ENCODE assay signal across 20 cellular contexts in the genomic region with DNA sequence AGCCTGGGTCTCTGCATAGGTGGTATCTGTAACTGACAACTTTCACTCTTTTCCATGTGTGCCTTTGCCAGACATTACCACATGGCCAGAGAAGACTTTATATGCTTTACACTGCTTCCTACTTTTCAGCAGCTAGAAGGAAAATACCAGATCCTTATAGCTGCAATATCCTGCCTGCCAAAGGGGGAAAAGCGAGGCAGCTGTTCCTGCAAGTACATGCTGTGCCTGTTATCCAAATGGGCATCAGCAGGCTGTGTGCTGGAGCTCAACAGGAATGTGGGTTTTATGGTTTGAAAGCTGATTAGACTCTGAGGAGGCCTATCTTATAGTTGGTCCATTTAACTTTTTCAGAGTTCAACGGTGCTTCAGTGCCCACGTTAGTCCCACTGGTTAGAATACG.
"Had no signal": no experiment of that assay in that cellular context is flagged by ENCODE, and none has a peak within 500 bp of the region (broad histone marks: within the 10 kb centered on the region; RNA-seq: fewer than 3 reads in every experiment).

No MANE protein-coding gene starts in this region.

- H3K27me3 ChIP-seq: adrenal gland, esophagus squamous epithelium, right lobe of liver, upper lobe of right lung had no signal

- H3K4me3 ChIP-seq: adrenal gland, esophagus squamous epithelium, left ventricle myocardium inferior, mucosa of descending colon, right lobe of liver, upper lobe of right lung had no signal

- ATAC-seq: activated CD8-positive, alpha-beta T cell treated with anti-CD3 and anti-CD28 coated beads for 36 hours; mucosa of descending colon; right lobe of liver; stimulated activated memory B cell treated with anti-CD40 and anti-IgM and Interleukin-4, amounts not matched to agents 10 μg/mL and 1 μg/mL and 100 μg/mL, for 72 hours; upper lobe of right lung had no signal

- H3K36me3 ChIP-seq: adrenal gland, esophagus squamous epithelium, left ventricle myocardium inferior, right lobe of liver, upper lobe of right lung had no signal

- H3K27ac Mint-ChIP-seq: activated CD4-positive, alpha-beta T cell treated with anti-CD3 and anti-CD28 coated beads, Interleukin-2, amount 10 ng/mL, durations not matched to agents 24 days and 14 days; activated CD8-positive, alpha-beta T cell treated with anti-CD3 and anti-CD28 coated beads for 36 hours; activated T-cell treated with anti-CD3 and anti-CD28 coated beads, Interleukin-2, amount 50 U/mL, for 24 hours; naive B cell; stimulated activated memory B cell treated with anti-CD40 and anti-IgM and Interleukin-4, amounts not matched to agents 10 μg/mL and 1 μg/mL and 100 μg/mL, for 72 hours had no signal

- H3K4me1 Mint-ChIP-seq: activated CD4-positive, alpha-beta T cell treated with anti-CD3 and anti-CD28 coated beads, Interleukin-2, amount 10 ng/mL, durations not matched to agents 24 days and 14 days; naive B cell; stimulated activated memory B cell treated with anti-CD40 and anti-IgM and Interleukin-4, amounts not matched to agents 10 μg/mL and 1 μg/mL and 100 μg/mL, for 72 hours had no signal

- DNase-seq: activated CD4-positive, alpha-beta T cell treated with anti-CD3 and anti-CD28 coated beads, Interleukin-2, amount 10 ng/mL, durations not matched to agents 24 days and 14 days; activated CD8-positive, alpha-beta T cell treated with anti-CD3 and anti-CD28 coated beads for 36 hours; activated naive CD4-positive, alpha-beta T cell treated with anti-CD3 and anti-CD28 coated beads, Interleukin-2, amount 50 U/mL, for 16 hours; activated T-cell treated with anti-CD3 and anti-CD28 coated beads, Interleukin-2, amount 50 U/mL, for 24 hours; adrenal gland; cerebellar nuclear complex; dermis blood vessel endothelial cell; effector memory CD4-positive, alpha-beta T cell; esophagus squamous epithelium; hypothalamus; left ventricle myocardium inferior; mammary epithelial cell; mucosa of descending colon; naive B cell; right lobe of liver; stimulated activated CD4-positive, alpha-beta T cell treated with anti-CD3 and anti-CD28 coated beads, Interleukin-4, amount 100 ng/mL, for 4 hours; T1000; upper lobe of right lung had no signal

- H3K4me3 Mint-ChIP-seq: activated CD4-positive, alpha-beta T cell treated with anti-CD3 and anti-CD28 coated beads, Interleukin-2, amount 10 ng/mL, durations not matched to agents 24 days and 14 days; activated CD8-positive, alpha-beta T cell treated with anti-CD3 and anti-CD28 coated beads for 36 hours; activated T-cell treated with anti-CD3 and anti-CD28 coated beads, Interleukin-2, amount 50 U/mL, for 24 hours; naive B cell; neural crest cell; stimulated activated memory B cell treated with anti-CD40 and anti-IgM and Interleukin-4, amounts not matched to agents 10 μg/mL and 1 μg/mL and 100 μg/mL, for 72 hours had no signal

- H3K9me3 ChIP-seq: adrenal gland, esophagus squamous epithelium, mucosa of descending colon, right lobe of liver, upper lobe of right lung had no signal

- H3K27ac ChIP-seq: adrenal gland, esophagus squamous epithelium, left ventricle myocardium inferior, right lobe of liver, upper lobe of right lung had no signal

- H3K36me3 Mint-ChIP-seq: stimulated activated memory B cell treated with anti-CD40 and anti-IgM and Interleukin-4, amounts not matched to agents 10 μg/mL and 1 μg/mL and 100 μg/mL, for 72 hours had no signal

- H3K4me1 ChIP-seq: adrenal gland, esophagus squamous epithelium, left ventricle myocardium inferior, right lobe of liver, upper lobe of right lung had no signal

- H3K27me3 Mint-ChIP-seq: activated CD4-positive, alpha-beta T cell treated with anti-CD3 and anti-CD28 coated beads, Interleukin-2, amount 10 ng/mL, durations not matched to agents 24 days and 14 days; activated CD8-positive, alpha-beta T cell treated with anti-CD3 and anti-CD28 coated beads for 36 hours; activated T-cell treated with anti-CD3 and anti-CD28 coated beads, Interleukin-2, amount 50 U/mL, for 24 hours; naive B cell; stimulated activated memory B cell treated with anti-CD40 and anti-IgM and Interleukin-4, amounts not matched to agents 10 μg/mL and 1 μg/mL and 100 μg/mL, for 72 hours had no signal
